ENCODE assay signal across 7 cellular contexts in genomic region chr9:137138701-137139467, GRCh38. TPM values are rescaled to one million over a fixed set of nuclear protein-coding genes. Genes with fewer than 3 reads are reported as not detected.
DNase-seq lines count a peak whose midpoint lies in the region; ATAC-seq and TF ChIP-seq lines count a peak whose summit lies in the region.

Gene GRIN1, plus strand, starts transcription at chr9:137139154. Its CDS starts 333 bp downstream, at chr9:137139487.

- H3K4me1 Mint-ChIP-seq in T-helper 1 cell treated with Interleukin-12 subunit alpha and Interleukin-12 subunit beta and Interleukin-4 antibody, amounts not matched to agents 30 μg/mL and 1 μg/mL, for 36 hours (ENCODE audit: low read depth): peaks cover 3% of the 10 kb centered on the region

- H3K4me3 ChIP-seq in fibroblast of pulmonary artery (replicated peaks; ENCODE audit: low read depth, low read length): no peak within 1 kb of the TSS

- TF ChIP-seq CTCF in GM10266 (IDR thresholded peaks at IDR 0.05; ENCODE audit: control insufficient read depth, insufficient read depth, low read depth, missing control alignments): no peak
- TF ChIP-seq CTCF in fibroblast of pulmonary artery (IDR thresholded peaks at IDR 0.05; ENCODE audit: low read length, missing control alignments): no peak
- TF ChIP-seq CTCF in omental fat pad (IDR thresholded peaks at IDR 0.05): no peak

- ATAC-seq in omental fat pad (ENCODE audit: low FRiP score) (peak; percentile 51), GM19463 (IDR thresholded peaks at IDR 0.05; ENCODE audit: unreplicated experiment) (no peak), GM21786 (IDR thresholded peaks at IDR 0.05; ENCODE audit: unreplicated experiment) (no peak)

- H3K9me3 Mint-ChIP-seq in T-helper 1 cell treated with Interleukin-12 subunit alpha and Interleukin-12 subunit beta and Interleukin-4 antibody, amounts not matched to agents 30 μg/mL and 1 μg/mL, for 36 hours: no peaks in the 10 kb centered on the region

- peak; percentile 64 for DNase-seq in GM10266 (ENCODE audit: extremely low spot score)
- DNase-seq in fibroblast of pulmonary artery (ENCODE audit: low read depth): peak; percentile 34
- no peak for DNase-seq in omental fat pad (ENCODE audit: low spot score)
- no peak for DNase-seq in cortex of kidney (lab: John Stamatoyannopoulos, UW)

- H3K4me3 Mint-ChIP-seq in T-helper 1 cell treated with Interleukin-12 subunit alpha and Interleukin-12 subunit beta and Interleukin-4 antibody, amounts not matched to agents 30 μg/mL and 1 μg/mL, for 36 hours: no peak within 1 kb of the TSS

- peaks cover 41% of the 10 kb centered on the region for H3K27me3 Mint-ChIP-seq in T-helper 1 cell treated with Interleukin-12 subunit alpha and Interleukin-12 subunit beta and Interleukin-4 antibody, amounts not matched to agents 30 μg/mL and 1 μg/mL, for 36 hours (ENCODE audit: low read depth)

- no peaks in the 10 kb centered on the region for H3K36me3 Mint-ChIP-seq in T-helper 1 cell treated with Interleukin-12 subunit alpha and Interleukin-12 subunit beta and Interleukin-4 antibody, amounts not matched to agents 30 μg/mL and 1 μg/mL, for 36 hours (ENCODE audit: low read depth)

- H3K27ac Mint-ChIP-seq in T-helper 1 cell treated with Interleukin-12 subunit alpha and Interleukin-12 subunit beta and Interleukin-4 antibody, amounts not matched to agents 30 μg/mL and 1 μg/mL, for 36 hours: peak within 1 kb of the TSS; percentile 3

RNA-seq across cellular contexts. Expression of gene GRIN1, which starts in this region (rescaled TPM):
- total RNA-seq in omental fat pad: not detected

Comparison
In these comparisons a context has a peak if more than half of its experiments do, and no peak if none do; other contexts are left out.
1. Peak in ATAC-seq in omental fat pad; RNA of the gene not detected or under 1 TPM.
2. DNase-seq: peak in GM10266 (single experiment) and fibroblast of pulmonary artery (single experiment); none in omental fat pad (single experiment) and cortex of kidney (single experiment).